ENCODE assay signal across 2 cellular contexts in the genomic region with DNA sequence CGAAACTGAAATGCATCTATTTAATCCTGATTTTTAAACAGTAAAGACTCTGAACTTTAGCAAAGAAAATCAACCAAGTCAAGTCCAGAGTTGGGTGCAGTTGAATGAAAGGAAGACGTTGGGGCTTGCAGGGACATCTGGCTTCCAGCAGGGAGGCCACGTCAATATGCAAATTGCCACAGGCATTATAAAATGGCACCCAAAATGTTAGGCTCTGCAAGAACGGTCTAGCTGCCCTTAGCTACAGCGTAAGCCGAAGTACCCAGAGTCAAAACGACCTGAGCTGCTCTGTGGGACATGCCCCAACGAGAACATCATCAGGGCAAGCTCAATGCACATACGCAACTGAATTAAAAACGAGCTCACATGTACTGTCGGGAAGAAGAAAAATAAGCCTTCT.
TF ChIP-seq lines count a peak whose summit lies in the region.

No MANE protein-coding gene starts in this region.

TF ChIP-seq in GM23338, 12 proteins besides CTCF, POLR2A, EP300 and RAD21:
- TF ChIP-seq ETS1 (IDR thresholded peaks at IDR 0.05) (no peak), ZNF331 (CRISPR knock-in tag; IDR thresholded peaks at IDR 0.05; ENCODE audit: low read depth) (peak; percentile 41)

TF ChIP-seq in K562, 482 proteins besides CTCF, POLR2A, EP300 and RAD21:
- TF ChIP-seq U2AF2 (optimal IDR thresholded peaks at IDR 0.05; ENCODE audit: low read depth, low read length), result no peak
- TF ChIP-seq SNAPC5 (CRISPR knock-in tag; IDR thresholded peaks at IDR 0.05), result no peak
- TF ChIP-seq HNRNPK (IDR thresholded peaks at IDR 0.05; ENCODE audit: low read depth, low read length, poor library complexity, severe bottlenecking), result no peak
- TF ChIP-seq EWSR1 (IDR thresholded peaks at IDR 0.05; ENCODE audit: borderline replicate concordance, low read depth, partially characterized antibody), result no peak
- TF ChIP-seq ZFP91 (CRISPR knock-in tag; IDR thresholded peaks at IDR 0.05), result no peak
- TF ChIP-seq POU5F1 (IDR thresholded peaks at IDR 0.05; ENCODE audit: borderline replicate concordance, low read depth, low read length, partially characterized antibody), result no peak
- no peak for TF ChIP-seq ZNF696 (CRISPR knock-in tag; conservative IDR thresholded peaks at IDR 0.05)
- no peak for TF ChIP-seq CAMTA2 (CRISPR knock-in tag; conservative IDR thresholded peaks at IDR 0.05)
- no peak for TF ChIP-seq ARID3A (IDR thresholded peaks at IDR 0.05; ENCODE audit: borderline replicate concordance, low read depth, low read length)
- TF ChIP-seq, protein P1, sequence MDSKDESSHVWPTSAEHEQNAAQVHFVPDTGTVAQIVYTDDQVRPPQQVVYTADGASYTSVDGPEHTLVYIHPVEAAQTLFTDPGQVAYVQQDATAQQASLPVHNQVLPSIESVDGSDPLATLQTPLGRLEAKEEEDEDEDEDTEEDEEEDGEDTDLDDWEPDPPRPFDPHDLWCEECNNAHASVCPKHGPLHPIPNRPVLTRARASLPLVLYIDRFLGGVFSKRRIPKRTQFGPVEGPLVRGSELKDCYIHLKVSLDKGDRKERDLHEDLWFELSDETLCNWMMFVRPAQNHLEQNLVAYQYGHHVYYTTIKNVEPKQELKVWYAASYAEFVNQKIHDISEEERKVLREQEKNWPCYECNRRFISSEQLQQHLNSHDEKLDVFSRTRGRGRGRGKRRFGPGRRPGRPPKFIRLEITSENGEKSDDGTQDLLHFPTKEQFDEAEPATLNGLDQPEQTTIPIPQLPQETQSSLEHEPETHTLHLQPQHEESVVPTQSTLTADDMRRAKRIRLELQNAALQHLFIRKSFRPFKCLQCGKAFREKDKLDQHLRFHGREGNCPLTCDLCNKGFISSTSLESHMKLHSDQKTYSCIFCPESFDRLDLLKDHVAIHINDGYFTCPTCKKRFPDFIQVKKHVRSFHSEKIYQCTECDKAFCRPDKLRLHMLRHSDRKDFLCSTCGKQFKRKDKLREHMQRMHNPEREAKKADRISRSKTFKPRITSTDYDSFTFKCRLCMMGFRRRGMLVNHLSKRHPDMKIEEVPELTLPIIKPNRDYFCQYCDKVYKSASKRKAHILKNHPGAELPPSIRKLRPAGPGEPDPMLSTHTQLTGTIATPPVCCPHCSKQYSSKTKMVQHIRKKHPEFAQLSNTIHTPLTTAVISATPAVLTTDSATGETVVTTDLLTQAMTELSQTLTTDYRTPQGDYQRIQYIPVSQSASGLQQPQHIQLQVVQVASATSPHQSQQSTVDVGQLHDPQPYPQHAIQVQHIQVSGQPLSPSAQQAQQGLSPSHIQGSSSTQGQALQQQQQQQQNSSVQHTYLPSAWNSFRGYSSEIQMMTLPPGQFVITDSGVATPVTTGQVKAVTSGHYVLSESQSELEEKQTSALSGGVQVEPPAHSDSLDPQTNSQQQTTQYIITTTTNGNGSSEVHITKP (IDR thresholded peaks at IDR 0.05; ENCODE audit: partially characterized antibody), result no peak
- no peak for TF ChIP-seq HLTF (IDR thresholded peaks at IDR 0.05)
- TF ChIP-seq ZBTB40 (IDR thresholded peaks at IDR 0.05), result no peak
- no peak for TF ChIP-seq ZBTB40 (CRISPR knock-in tag; IDR thresholded peaks at IDR 0.05)
